ENCODE assay signal across 14 cellular contexts in the genomic region with DNA sequence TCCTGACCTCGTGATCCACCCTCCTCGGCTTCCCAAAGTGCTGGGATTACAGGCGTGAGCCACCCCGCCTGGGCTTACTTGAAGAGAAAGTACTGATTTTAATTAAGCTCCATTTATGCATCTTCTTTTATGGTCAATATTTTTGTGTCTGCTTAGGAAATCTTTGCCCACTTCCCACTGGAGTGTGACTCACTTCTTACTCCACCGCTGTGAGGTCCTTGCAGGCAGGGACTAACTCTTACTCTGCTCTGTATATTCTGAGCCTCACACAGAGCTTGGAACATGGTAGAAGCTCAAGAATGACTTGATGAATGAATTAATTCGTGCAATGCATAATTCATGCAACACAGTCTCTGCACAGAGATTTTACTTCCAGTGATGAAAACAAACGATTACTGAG. TPM values are rescaled to one million over a fixed set of nuclear protein-coding genes. Genes with fewer than 3 reads are reported as not detected.
DNase-seq lines count a peak whose midpoint lies in the region; ATAC-seq and TF ChIP-seq lines count a peak whose summit lies in the region.
"Had no signal": no experiment of that assay in that cellular context is flagged by ENCODE, and none has a peak within 500 bp of the region (broad histone marks: within the 10 kb centered on the region; RNA-seq: fewer than 3 reads in every experiment).

No MANE protein-coding gene starts in this region.

- no peak overlapping the region for H3K4ac ChIP-seq in H9 (ENCODE audit: low read depth, low read length)

- H4K91ac ChIP-seq in H9 (ENCODE audit: insufficient read length, low read depth, low read length), result no peak overlapping the region

- H2AFZ ChIP-seq in H9 (ENCODE audit: low read length), result no peak overlapping the region
- no peak overlapping the region for H2AFZ ChIP-seq in hepatocyte

- no peak overlapping the region for H3K23ac ChIP-seq in H9 (ENCODE audit: insufficient read length, low read depth, low read length)

- H3K4me1 ChIP-seq in H9 (ENCODE audit: insufficient read depth, low read length) (no peaks in the 10 kb centered on the region), gastroesophageal sphincter (no peaks in the 10 kb centered on the region), hepatocyte (ENCODE audit: insufficient read depth) (no peaks in the 10 kb centered on the region)

- no peak overlapping the region for H2BK15ac ChIP-seq in H9 (ENCODE audit: low read depth, low read length)

- no peak overlapping the region for H3K4me3 Mint-ChIP-seq in H9
- H3K4me3 Mint-ChIP-seq in mesothelial cell of epicardium, result no peak overlapping the region
- H3K4me3 Mint-ChIP-seq: activated naive CD8-positive, alpha-beta T cell treated with anti-CD3 and anti-CD28 coated beads, Interleukin-2, amount 10 ng/mL, durations not matched to agents 7 days and 5 days; T-helper 2 cell treated with Interferon-gamma antibody and Interleukin-4, amounts not matched to agents 5 μg/mL and 100 μg/mL, for 36 hours had no signal

- H3K27me3 Mint-ChIP-seq in H9 (ENCODE audit: low read depth), result no peaks in the 10 kb centered on the region; the same call in 1 of the 2 replicates
- peaks cover 1% of the 10 kb centered on the region for H3K27me3 Mint-ChIP-seq in mesothelial cell of epicardium (ENCODE audit: low read depth)
- H3K27me3 Mint-ChIP-seq: activated naive CD8-positive, alpha-beta T cell treated with anti-CD3 and anti-CD28 coated beads, Interleukin-2, amount 10 ng/mL, durations not matched to agents 7 days and 5 days had no signal

- H3K36me3 Mint-ChIP-seq in H9 (ENCODE audit: insufficient read depth in 1 of 3, low read depth in 3 of 3) (peaks cover 2 to 7% (median 6%) of the 10 kb centered on the region in 3 experiments; a peak in 5 of 7 replicates), mesothelial cell of epicardium (peaks cover 10% of the 10 kb centered on the region)

- H3K27ac Mint-ChIP-seq in H9, result peak overlapping the region in 2 of 3 experiments; percentile 28 to 53; a peak in 1 of 7 replicates
- no peak overlapping the region for H3K27ac Mint-ChIP-seq in mesothelial cell of epicardium
- H3K27ac Mint-ChIP-seq: activated naive CD8-positive, alpha-beta T cell treated with anti-CD3 and anti-CD28 coated beads, Interleukin-2, amount 10 ng/mL, durations not matched to agents 7 days and 5 days; T-helper 2 cell treated with Interferon-gamma antibody and Interleukin-4, amounts not matched to agents 5 μg/mL and 100 μg/mL, for 36 hours had no signal

- no peak overlapping the region for H3K4me3 ChIP-seq in gastroesophageal sphincter
- H3K4me3 ChIP-seq in hepatocyte, result no peak overlapping the region

- peak overlapping the region; percentile 62 for H2BK20ac ChIP-seq in H9 (ENCODE audit: low read depth, low read length, poor library complexity, severe bottlenecking)

- no peaks in the 10 kb centered on the region for H3K27me3 ChIP-seq in H9 (ENCODE audit: insufficient read depth, low read length)
- H3K27me3 ChIP-seq in gastroesophageal sphincter, result peaks cover 20% of the 10 kb centered on the region
- H3K27me3 ChIP-seq in hepatocyte, result no peaks in the 10 kb centered on the region

- H4K8ac ChIP-seq in H9 (replicated peaks; ENCODE audit: insufficient read length, low read depth, low read length), result no peak overlapping the region

- H3K18ac ChIP-seq in H9 (ENCODE audit: insufficient read length, low read depth, low read length), result no peak overlapping the region

- no peak overlapping the region for H3T11ph ChIP-seq in H9 (ENCODE audit: low read length)

- H2AK5ac ChIP-seq in H9 (ENCODE audit: insufficient read length, low read length), result no peak overlapping the region

- H3K79me1 ChIP-seq in H9 (ENCODE audit: insufficient read depth, low read depth, low read length, poor library complexity, severe bottlenecking), result no peaks in the 10 kb centered on the region

- no peak overlapping the region for H3K14ac ChIP-seq in H9 (ENCODE audit: insufficient read depth, low read length)

- H3K56ac ChIP-seq in H9 (ENCODE audit: insufficient read length, low read depth, low read length), result no peak overlapping the region

- TF ChIP-seq EP300 in gastroesophageal sphincter (IDR thresholded peaks at IDR 0.05), result no peak

- peaks cover 3% of the 10 kb centered on the region in 2 experiments; a peak in 3 of 4 replicates for H3K4me1 Mint-ChIP-seq in H9
- no peaks in the 10 kb centered on the region for H3K4me1 Mint-ChIP-seq in mesothelial cell of epicardium
- H3K4me1 Mint-ChIP-seq: activated naive CD8-positive, alpha-beta T cell treated with anti-CD3 and anti-CD28 coated beads, Interleukin-2, amount 10 ng/mL, durations not matched to agents 7 days and 5 days had no signal

- H3K79me2 ChIP-seq in H9 (ENCODE audit: insufficient read depth, low read length) (no peaks in the 10 kb centered on the region), hepatocyte (no peaks in the 10 kb centered on the region)

- H2BK5ac ChIP-seq in H9 (ENCODE audit: insufficient read length, low read length), result no peak overlapping the region

- no peak overlapping the region for H3K27ac ChIP-seq in H9 (ENCODE audit: insufficient read length, low read depth, low read length)
- H3K27ac ChIP-seq in gastroesophageal sphincter, result no peak overlapping the region
- no peak overlapping the region for H3K27ac ChIP-seq in hepatocyte

- no peaks in the 10 kb centered on the region for H3K9me2 ChIP-seq in hepatocyte (replicated peaks; ENCODE audit: insufficient read depth)

- peak overlapping the region; percentile 4 for H2BK12ac ChIP-seq in H9 (ENCODE audit: insufficient read length, low read depth, low read length)

- H4K20me1 ChIP-seq in H9 (ENCODE audit: control insufficient read depth, insufficient read depth, insufficient read length), result no peaks in the 10 kb centered on the region
- no peaks in the 10 kb centered on the region for H4K20me1 ChIP-seq in hepatocyte (ENCODE audit: insufficient read depth, poor library complexity, severe bottlenecking)

- no peaks in the 10 kb centered on the region; a peak in 1 of 5 replicates for H3K9me3 Mint-ChIP-seq in H9
- peaks cover 7% of the 10 kb centered on the region for H3K9me3 Mint-ChIP-seq in mesothelial cell of epicardium
- H3K9me3 Mint-ChIP-seq: activated naive CD8-positive, alpha-beta T cell treated with anti-CD3 and anti-CD28 coated beads, Interleukin-2, amount 10 ng/mL, durations not matched to agents 7 days and 5 days; T-helper 2 cell treated with Interferon-gamma antibody and Interleukin-4, amounts not matched to agents 5 μg/mL and 100 μg/mL, for 36 hours had no signal

- no peak overlapping the region for H4K5ac ChIP-seq in H9 (ENCODE audit: insufficient read length, low read depth, low read length)

- no peaks in the 10 kb centered on the region for H3K23me2 ChIP-seq in H9 (ENCODE audit: insufficient read length, low read depth, low read length, poor library complexity, severe bottlenecking)

- TF ChIP-seq CTCF in H9 (conservative IDR thresholded peaks at IDR 0.05) (no peak), gastroesophageal sphincter (IDR thresholded peaks at IDR 0.05) (no peak), mesothelial cell of epicardium (IDR thresholded peaks at IDR 0.05; ENCODE audit: unreplicated experiment) (no peak), hepatocyte (IDR thresholded peaks at IDR 0.05; ENCODE audit: poor library complexity) (no peak)

- peaks cover 0 to 7% of the 10 kb centered on the region in 2 donors for H3K36me3 ChIP-seq in gastroesophageal sphincter
- H3K36me3 ChIP-seq in hepatocyte (replicated peaks; ENCODE audit: insufficient read depth, low read depth), result no peaks in the 10 kb centered on the region

- no peak overlapping the region for H3K9ac ChIP-seq in H9 (ENCODE audit: extremely low read depth, insufficient read length, low read length)

- DNase-seq in A172 (ENCODE audit: low spot score) (peak; percentile 82), H9 (no peak), RPMI7951 (ENCODE audit: low read depth) (peak; percentile 80), fibroblast of peridontal ligament (ENCODE audit: extremely low read depth) (peak; percentile 71), mesothelial cell of epicardium (ENCODE audit: low spot score in 2 of 2, unreplicated experiment in 2 of 2) (no peak), hepatocyte (ENCODE audit: low spot score) (no peak)
- DNase-seq: ACHN; activated naive CD8-positive, alpha-beta T cell treated with anti-CD3 and anti-CD28 coated beads, Interleukin-2, amount 10 ng/mL, durations not matched to agents 7 days and 5 days; NCI-H187; substantia nigra had no signal

- H3K4me2 ChIP-seq in H9 (ENCODE audit: insufficient read depth, insufficient read length, low read length), result no peak overlapping the region
- H3K4me2 ChIP-seq in hepatocyte, result no peak overlapping the region

- H3K9me3 ChIP-seq in H9 (ENCODE audit: control insufficient read depth, low read depth, low read length), result no peaks in the 10 kb centered on the region
- H3K9me3 ChIP-seq in gastroesophageal sphincter, result no peaks in the 10 kb centered on the region
- no peaks in the 10 kb centered on the region for H3K9me3 ChIP-seq in hepatocyte (ENCODE audit: low read depth)

- no peak overlapping the region for H2BK120ac ChIP-seq in H9 (ENCODE audit: low read depth, low read length, poor library complexity, severe bottlenecking)

- ATAC-seq in gastroesophageal sphincter (no peak), HG03139 (IDR thresholded peaks at IDR 0.05; ENCODE audit: unreplicated experiment) (no peak)

- no CpG with 5 or more reads among the region's 7 CpGs for WGBS in H9 (ENCODE audit: extremely low coverage, insufficient read length, low lambda C conversion rate)
- 77 to 90% methylated on average over 3 to 7 of the region's 7 CpGs for WGBS in gastroesophageal sphincter (ENCODE audit: low coverage in 1 of 2), 2 donors
- 88% methylated on average over 7 of the region's 7 CpGs for WGBS in hepatocyte (ENCODE audit: low lambda C conversion rate, missing lambda C conversion rate)

- no peak for TF ChIP-seq POLR2A in gastroesophageal sphincter (IDR thresholded peaks at IDR 0.05)

RNA-seq across cellular contexts. Expression of a gene that starts 3.0 kb away (rescaled TPM):
- total RNA-seq in A172 (2014; rRNA removed; shearing (Covaris generic)), result 41.0 and 79.8 TPM in 2 replicates
- total RNA-seq in H9 (2021) (not detected in 2 replicates), gastroesophageal sphincter (1 to 10 TPM in 1 of 4 donors, under 1 TPM in 1, not detected in 2; 0.35 to 2.6 TPM), mesothelial cell of epicardium (not detected in 3 replicates), hepatocyte (0.84 TPM in 1 of 2 replicates, not detected in the other)
- total RNA-seq in RPMI7951 (2014; rRNA removed; shearing (Covaris generic)), result 3.9 and 4.6 TPM in 2 replicates
- polyA plus RNA-seq in hepatocyte, result not detected in 2 replicates
- total RNA-seq: activated CD8-positive, alpha-beta memory T cell treated with anti-CD3 and anti-CD28 coated beads for 36 hours had no signal

RNA-seq across cellular contexts. Expression of a gene that starts 23.1 kb away (rescaled TPM):
- 15.8 and 32.6 TPM in 2 replicates for total RNA-seq in A172 (2014; rRNA removed; shearing (Covaris generic))
- total RNA-seq in H9 (2021) (12.4 and 14.1 TPM in 2 replicates), gastroesophageal sphincter (10 to 100 TPM in 3 of 4 donors, 1 to 10 TPM in 1; 9.2 to 18.7 (median 10.8) TPM), mesothelial cell of epicardium (17.5 to 18.5 TPM (median 17.6 TPM) in 3 replicates), hepatocyte (7.0 and 10.9 TPM in 2 replicates)
- total RNA-seq in RPMI7951 (2014; rRNA removed; shearing (Covaris generic)), result 34.6 and 37.2 TPM in 2 replicates
- 19.6 and 23.5 TPM in 2 replicates for polyA plus RNA-seq in hepatocyte

RNA-seq across cellular contexts. Expression of a gene that starts 53.6 kb away (rescaled TPM):
- 111 and 153 TPM in 2 replicates for total RNA-seq in A172 (2014; rRNA removed; shearing (Covaris generic))
- total RNA-seq in H9 (2021) (30.9 and 31.6 TPM in 2 replicates), gastroesophageal sphincter (10 to 100 TPM; 60.3 to 92.6 (median 81.0) TPM), mesothelial cell of epicardium (37.3 to 40.0 TPM (median 38.8 TPM) in 3 replicates), hepatocyte (69.1 and 69.7 TPM in 2 replicates)
- total RNA-seq in RPMI7951 (2014; rRNA removed; shearing (Covaris generic)), result 64.6 and 81.6 TPM in 2 replicates
- polyA plus RNA-seq in hepatocyte, result 23.8 and 30.1 TPM in 2 replicates

Comparison
In these comparisons a context has a peak if more than half of its experiments do, and no peak if none do; other contexts are left out.
1. DNase-seq: peak in A172 (single experiment), RPMI7951 (single experiment) and fibroblast of peridontal ligament (single experiment); none in H9 (single experiment), mesothelial cell of epicardium (0 of 2) and hepatocyte (single experiment).